11 cellular contexts compared by ENCODE assay signal in the genomic region with DNA sequence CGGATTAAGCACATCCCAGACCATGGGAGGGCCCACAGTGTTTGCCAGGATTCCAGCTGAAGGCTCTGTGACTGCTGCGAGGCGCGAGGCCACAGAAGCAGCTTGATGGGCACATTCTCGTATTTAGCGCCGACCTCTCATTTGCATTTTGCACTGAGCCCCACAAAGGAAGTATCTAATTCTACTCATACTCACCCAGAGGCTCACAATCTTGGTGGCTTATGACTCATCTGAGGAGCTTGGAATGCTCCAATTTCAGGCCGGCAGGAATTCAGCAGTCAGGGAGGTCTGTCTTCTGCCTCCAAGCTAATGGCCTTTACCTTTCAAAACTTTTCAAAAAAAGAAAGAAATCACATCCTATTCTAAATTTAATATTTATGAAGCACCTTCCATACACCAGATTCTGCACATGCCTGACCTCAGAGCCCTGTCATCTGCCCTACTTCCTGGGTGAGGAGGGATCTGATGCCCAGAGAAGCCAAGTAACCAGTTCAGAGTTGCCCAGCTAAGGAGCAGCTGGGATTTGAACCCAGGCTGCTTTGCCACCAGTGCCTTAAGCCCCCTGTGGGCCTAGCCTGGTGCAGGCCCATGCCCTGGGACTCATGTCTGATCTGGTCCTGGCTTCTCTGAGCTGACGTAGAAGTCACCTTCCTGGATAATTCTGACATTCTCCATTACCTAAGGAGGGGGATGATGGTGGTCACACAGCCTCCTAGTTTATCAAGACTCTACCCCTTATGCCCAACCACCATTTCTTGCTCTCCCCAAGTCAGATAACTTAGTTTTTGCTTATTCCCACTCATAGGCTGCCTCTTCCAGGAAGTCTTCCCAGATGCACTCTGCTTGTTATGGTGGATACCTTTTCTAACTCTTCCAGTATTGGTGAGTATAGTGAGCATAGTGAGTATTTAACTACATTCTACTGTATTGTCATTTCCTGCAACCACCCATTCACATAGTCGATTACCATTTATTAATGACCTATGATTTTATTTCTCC.
DNase-seq lines count a peak whose midpoint lies in the region; ATAC-seq, FAIRE-seq and TF ChIP-seq lines count a peak whose summit lies in the region.
"Had no signal": no experiment of that assay in that cellular context is flagged by ENCODE, and none has a peak within 500 bp of the region (broad histone marks: within the 10 kb centered on the region; RNA-seq: fewer than 3 reads in every experiment).

No MANE protein-coding gene starts in this region.

- no peaks in the 10 kb centered on the region for H3K9me3 Mint-ChIP-seq in astrocyte (ENCODE audit: unreplicated experiment)

- H3K4me3 ChIP-seq in AG09309 (ENCODE audit: control insufficient read depth, low read depth, low read length) = no peak overlapping the region
- no peak overlapping the region for H3K4me3 ChIP-seq in astrocyte (ENCODE audit: insufficient read depth, low read depth, low read length)
- no peak overlapping the region for H3K4me3 ChIP-seq in kidney epithelial cell (ENCODE audit: low read depth, low read length)
- no peak overlapping the region for H3K4me3 ChIP-seq in stomach

- no peak for FAIRE-seq in astrocyte (lab: Jason Lieb, UNC)

- TF ChIP-seq POLR2A in stomach (IDR thresholded peaks at IDR 0.05) = no peak

- peak overlapping the region; percentile 41 for H3K27ac Mint-ChIP-seq in astrocyte (ENCODE audit: unreplicated experiment)
- H3K27ac Mint-ChIP-seq: activated B cell treated with CpG ODN at 0.5 μM for 24 hours; activated naive CD8-positive, alpha-beta T cell had no signal

- peaks cover 11% of the 10 kb centered on the region for H3K4me1 ChIP-seq in astrocyte (ENCODE audit: insufficient read depth, low read length)
- no peaks in the 10 kb centered on the region for H3K4me1 ChIP-seq in stomach

- H3K4me2 ChIP-seq in astrocyte (ENCODE audit: low read length) = peak overlapping the region; percentile 50

- H3K36me3 Mint-ChIP-seq in astrocyte (ENCODE audit: low read depth, unreplicated experiment) = no peaks in the 10 kb centered on the region
- H3K36me3 Mint-ChIP-seq: activated naive CD8-positive, alpha-beta T cell had no signal

- no peak overlapping the region for H3K9ac ChIP-seq in astrocyte (ENCODE audit: low read length)

- TF ChIP-seq CTCF in AG09309 (IDR thresholded peaks at IDR 0.05; ENCODE audit: control insufficient read depth, insufficient read depth, low read depth, low read length, missing control alignments) = no peak
- TF ChIP-seq CTCF in astrocyte (IDR thresholded peaks at IDR 0.05; ENCODE audit: insufficient read depth, low read depth, low read length) = no peak
- TF ChIP-seq CTCF in kidney epithelial cell (IDR thresholded peaks at IDR 0.05; ENCODE audit: insufficient read depth, low read length, poor library complexity, severe bottlenecking) = no peak
- TF ChIP-seq CTCF in stomach (IDR thresholded peaks at IDR 0.05) = no peak

- peaks cover 15% of the 10 kb centered on the region for H3K27me3 Mint-ChIP-seq in astrocyte (ENCODE audit: low read depth, unreplicated experiment)

- no peaks in the 10 kb centered on the region for H4K20me1 ChIP-seq in astrocyte (ENCODE audit: insufficient read depth, low read length)

- H3K27ac ChIP-seq in astrocyte (ENCODE audit: low read depth, low read length) (no peak overlapping the region), stomach (no peak overlapping the region)

- H3K4me1 Mint-ChIP-seq in astrocyte (ENCODE audit: low read depth, unreplicated experiment) = peaks cover 9% of the 10 kb centered on the region
- H3K4me1 Mint-ChIP-seq: activated B cell treated with CpG ODN at 0.5 μM for 24 hours had no signal

- no peak overlapping the region for H2AFZ ChIP-seq in astrocyte (ENCODE audit: low read depth, low read length)

- DNase-seq in AG09309 (ENCODE audit: low read depth) (peak; percentile 49), HPDE6-E6E7 (ENCODE audit: extremely low spot score) (peak; percentile 47), astrocyte (ENCODE audit: low read depth) (peak; percentile 90), kidney epithelial cell (ENCODE audit: low read depth) (peak; percentile 75), stomach (no peak), midbrain (lab: John Stamatoyannopoulos, UW) (no peak)
- DNase-seq in activated T-cell treated with anti-CD3 and anti-CD28 coated beads, Interleukin-2, amount 50 U/mL, for 48 hours = no peak
- DNase-seq: activated B cell treated with CpG ODN at 0.5 μM for 24 hours, NCI-H510A had no signal

- H3K79me2 ChIP-seq in astrocyte (ENCODE audit: insufficient read depth, low read length) = no peaks in the 10 kb centered on the region

- WGBS in stomach, 5 donors = 47 to 71% (median 58%) methylated on average over 10 of the region's 10 CpGs

- no peak for ATAC-seq in GM19397 (IDR thresholded peaks at IDR 0.05; ENCODE audit: unreplicated experiment)

- H3K9me3 ChIP-seq in astrocyte (ENCODE audit: insufficient read depth, low read depth, low read length) = no peaks in the 10 kb centered on the region
- no peaks in the 10 kb centered on the region for H3K9me3 ChIP-seq in stomach

- no peaks in the 10 kb centered on the region for H3K36me3 ChIP-seq in astrocyte (ENCODE audit: insufficient read depth, low read length)
- no peaks in the 10 kb centered on the region for H3K36me3 ChIP-seq in kidney epithelial cell (ENCODE audit: control insufficient read depth, insufficient read depth, low read length)
- no peaks in the 10 kb centered on the region for H3K36me3 ChIP-seq in stomach

- H3K4me3 Mint-ChIP-seq in astrocyte (ENCODE audit: unreplicated experiment) = no peak overlapping the region
- H3K4me3 Mint-ChIP-seq: activated B cell treated with CpG ODN at 0.5 μM for 24 hours; activated naive CD8-positive, alpha-beta T cell had no signal

- TF ChIP-seq EP300 in stomach (IDR thresholded peaks at IDR 0.05) = no peak

- H3K27me3 ChIP-seq in astrocyte (ENCODE audit: insufficient read depth, low read length) (peaks cover 5% of the 10 kb centered on the region), kidney epithelial cell (ENCODE audit: control insufficient read depth, insufficient read depth, low read length) (peaks cover 20% of the 10 kb centered on the region), stomach (peaks cover 0 to 75% (median 18%) of the 10 kb centered on the region in 3 donors)

- intact Hi-C loops in stomach (cut with DNase I; ENCODE audit: low total_unique reads) = no loop called here

Comparison
In these comparisons a context has a peak if more than half of its experiments do, and no peak if none do; other contexts are left out.
1. DNase-seq: peak in AG09309 (single experiment), HPDE6-E6E7 (single experiment), astrocyte (single experiment) and kidney epithelial cell (single experiment); none in activated T-cell treated with anti-CD3 and anti-CD28 coated beads, Interleukin-2, amount 50 U/mL, for 48 hours (0 of 2), stomach (single experiment) and midbrain (single experiment).